Comparison of ENCODE assay signal across 16 cellular contexts in genomic region chr6:145960918-145961604, GRCh38. TPM values are rescaled to one million over a fixed set of nuclear protein-coding genes. Genes with fewer than 3 reads are reported as not detected.
DNase-seq lines count a peak whose midpoint lies in the region; TF ChIP-seq lines count a peak whose summit lies in the region.
"Had no signal": no experiment of that assay in that cellular context is flagged by ENCODE, and none has a peak within 500 bp of the region (broad histone marks: within the 10 kb centered on the region; RNA-seq: fewer than 3 reads in every experiment).

No MANE protein-coding gene starts in this region.

- no peaks in the 10 kb centered on the region for H3K27me3 Mint-ChIP-seq in HFFc6 (ENCODE audit: insufficient read depth)
- no peaks in the 10 kb centered on the region for H3K27me3 Mint-ChIP-seq in activated CD4-positive, alpha-beta T cell treated with anti-CD3 and anti-CD28 coated beads, Interleukin-2, amount 10 ng/mL, durations not matched to agents 7 days and 5 days
- H3K27me3 Mint-ChIP-seq: activated naive CD4-positive, alpha-beta T cell treated with anti-CD3 and anti-CD28 coated beads, Interleukin-2, amount 50 U/mL, for 24 hours had no signal

- DNase-seq in AG08396 (ENCODE audit: low spot score) = peak; percentile 29
- peak; percentile 12 for DNase-seq in GM04504 (ENCODE audit: low read depth)
- DNase-seq in cardiac fibroblast (ENCODE audit: low read depth in 2 of 2) = peak; percentile 61 to 95
- DNase-seq in myocyte (ENCODE audit: low read depth) = peak; percentile 37
- DNase-seq in HFFc6 = no peak
- no peak for DNase-seq in SHP77 treated with DMSO at 0.1 percent for 48 hours (lab: John Stamatoyannopoulos, UW)
- no peak for DNase-seq in head of caudate nucleus
- no peak for DNase-seq in activated CD4-positive, alpha-beta T cell treated with anti-CD3 and anti-CD28 coated beads, Interleukin-2, amount 10 ng/mL, durations not matched to agents 7 days and 5 days
- DNase-seq: cortex of kidney; KG1; lower lobe of right lung; NCI-H2029; Peyer's patch; stimulated activated naive CD4-positive, alpha-beta T cell treated with Interleukin-2 at 50 U/mL for 16 hours had no signal

- POLR2A ChIA-PET in activated CD4-positive, alpha-beta T cell treated with anti-CD3 and anti-CD28 coated beads, Interleukin-2, amount 10 ng/mL, durations not matched to agents 7 days and 5 days (lab: Charles Lee) = no interaction called here

- H3K4me3 Mint-ChIP-seq in HFFc6 = no peak overlapping the region
- H3K4me3 Mint-ChIP-seq in activated CD4-positive, alpha-beta T cell treated with anti-CD3 and anti-CD28 coated beads, Interleukin-2, amount 10 ng/mL, durations not matched to agents 7 days and 5 days = no peak overlapping the region
- H3K4me3 Mint-ChIP-seq: activated naive CD4-positive, alpha-beta T cell treated with anti-CD3 and anti-CD28 coated beads, Interleukin-2, amount 50 U/mL, for 24 hours had no signal

- H3K4me1 Mint-ChIP-seq in HFFc6 (ENCODE audit: low read depth) = peaks cover 31% of the 10 kb centered on the region
- peaks cover 35% of the 10 kb centered on the region for H3K4me1 Mint-ChIP-seq in activated CD4-positive, alpha-beta T cell treated with anti-CD3 and anti-CD28 coated beads, Interleukin-2, amount 10 ng/mL, durations not matched to agents 7 days and 5 days

- intact Hi-C loops in head of caudate nucleus (cut with DNase I) = loop anchor here (10.0 kb wide), 2 partner anchors 146 to 226 kb away; partner anchors contain the start of genes EPM2A and FBXO30

- no peak overlapping the region for H3K27ac Mint-ChIP-seq in HFFc6
- H3K27ac Mint-ChIP-seq in activated CD4-positive, alpha-beta T cell treated with anti-CD3 and anti-CD28 coated beads, Interleukin-2, amount 10 ng/mL, durations not matched to agents 7 days and 5 days = no peak overlapping the region
- H3K27ac Mint-ChIP-seq: activated naive CD4-positive, alpha-beta T cell treated with anti-CD3 and anti-CD28 coated beads, Interleukin-2, amount 50 U/mL, for 24 hours had no signal

- CTCF ChIA-PET in activated CD4-positive, alpha-beta T cell treated with anti-CD3 and anti-CD28 coated beads, Interleukin-2, amount 10 ng/mL, durations not matched to agents 7 days and 5 days (lab: Charles Lee) = no interaction called here

- H3K9me3 Mint-ChIP-seq in HFFc6 = no peaks in the 10 kb centered on the region
- H3K9me3 Mint-ChIP-seq in activated CD4-positive, alpha-beta T cell treated with anti-CD3 and anti-CD28 coated beads, Interleukin-2, amount 10 ng/mL, durations not matched to agents 7 days and 5 days = no peaks in the 10 kb centered on the region
- H3K9me3 Mint-ChIP-seq: activated naive CD4-positive, alpha-beta T cell treated with anti-CD3 and anti-CD28 coated beads, Interleukin-2, amount 50 U/mL, for 24 hours had no signal

- H3K36me3 Mint-ChIP-seq in HFFc6 (ENCODE audit: low read depth) = peaks cover 8% of the 10 kb centered on the region
- H3K36me3 Mint-ChIP-seq in activated CD4-positive, alpha-beta T cell treated with anti-CD3 and anti-CD28 coated beads, Interleukin-2, amount 10 ng/mL, durations not matched to agents 7 days and 5 days (ENCODE audit: low read depth) = peaks cover 13% of the 10 kb centered on the region

- TF ChIP-seq CTCF in cardiac fibroblast (IDR thresholded peaks at IDR 0.05; ENCODE audit: low read depth, low read length) (no peak), HFFc6 (IDR thresholded peaks at IDR 0.05) (no peak)

- no peak overlapping the region for H3K4me3 ChIP-seq in cardiac fibroblast (replicated peaks in 1 of 2; ENCODE audit: low read depth in 2 of 2, low read length in 2 of 2)
- H3K4me3 ChIP-seq: lower lobe of right lung, Peyer's patch, smooth muscle cell had no signal

RNA-seq across cellular contexts. Expression of gene SHPRH, which starts 3.1 kb away (rescaled TPM):
- 13.2 and 14.0 TPM in 2 replicates for total RNA-seq in myocyte
- polyA plus RNA-seq in myocyte (2012) = 3.2 TPM
- 1 to 10 TPM; 4.5 to 5.7 (median 5.2) TPM for total RNA-seq in HFFc6 (2021; fragmentation: NEBNext Ultra II Directional; extraction: Animal tissue kit (Norgen Biotek cat#: 25700))
- total RNA-seq in activated CD4-positive, alpha-beta T cell treated with anti-CD3 and anti-CD28 coated beads, Interleukin-2, amount 10 ng/mL, durations not matched to agents 7 days and 5 days = 10 to 100 TPM; 16.5 to 17.8 TPM

Comparison
In these comparisons a context has a peak if more than half of its experiments do, and no peak if none do; other contexts are left out.
1. DNase-seq: peak in AG08396 (single experiment), GM04504 (single experiment), cardiac fibroblast (2 of 2) and myocyte (single experiment); none in HFFc6 (single experiment), SHP77 treated with DMSO at 0.1 percent for 48 hours (single experiment), head of caudate nucleus (0 of 42) and activated CD4-positive, alpha-beta T cell treated with anti-CD3 and anti-CD28 coated beads, Interleukin-2, amount 10 ng/mL, durations not matched to agents 7 days and 5 days (single experiment).